17 cellular contexts compared by ENCODE assay signal in the genomic region with DNA sequence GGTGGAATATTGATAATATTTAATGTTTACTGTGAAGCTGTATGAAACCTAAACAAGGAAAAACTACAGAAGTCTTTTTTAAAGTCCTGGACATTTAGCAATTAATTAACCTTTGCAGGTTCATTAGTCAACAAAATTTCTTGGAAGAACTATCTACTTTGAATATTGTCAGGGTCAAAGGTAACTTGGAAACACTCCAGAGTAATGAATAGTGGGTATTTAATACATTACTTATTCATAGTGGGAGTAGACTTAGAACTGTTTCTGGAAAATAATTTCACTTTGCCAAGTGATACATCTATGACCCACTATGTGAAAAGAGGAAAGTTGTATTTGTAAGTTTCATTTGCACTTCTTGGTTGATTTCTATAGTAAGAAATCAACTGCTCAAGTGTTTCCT.
A peak's percentile ranks its signal among the peaks of the same experiment; 100 is the strongest.
DNase-seq lines count a peak whose midpoint lies in the region; ATAC-seq, FAIRE-seq and TF ChIP-seq lines count a peak whose summit lies in the region.
"Had no signal": no experiment of that assay in that cellular context is flagged by ENCODE, and none has a peak within 500 bp of the region (broad histone marks: within the 10 kb centered on the region; RNA-seq: fewer than 3 reads in every experiment).

No MANE protein-coding gene starts in this region.

- TF ChIP-seq POLR2A in HepG2 (IDR thresholded peaks at IDR 0.05; ENCODE audit: insufficient read depth in 1 of 2, low read depth in 2 of 2, low read length in 2 of 2) (no peak), adrenal gland (IDR thresholded peaks at IDR 0.05) (no peak), stomach (IDR thresholded peaks at IDR 0.05) (no peak)

- DNase-seq in HepG2 (ENCODE audit: low spot score) (no peak), kidney tubule cell (ENCODE audit: low spot score) (peak; percentile 36), renal cortical epithelial cell (ENCODE audit: low read depth) (peak; percentile 82), adrenal gland (no peak), stomach (no peak), NCI-H446 treated with DMSO at 0.1 percent for 48 hours (lab: John Stamatoyannopoulos, UW) (no peak)
- DNase-seq: 8988T; CD4-positive, alpha-beta memory T cell; DMS153; DMS79; GDM1; H9 had no signal

- TF ChIP-seq EP300 in HepG2 (IDR thresholded peaks at IDR 0.05; ENCODE audit: low read depth in 2 of 2, low read length in 2 of 2) (no peak), HepG2 (CRISPR knock-in tag; IDR thresholded peaks at IDR 0.05; ENCODE audit: borderline replicate concordance) (no peak), stomach (IDR thresholded peaks at IDR 0.05) (no peak)

- peak; percentile 20 to 56 for TF ChIP-seq RAD21 in liver (IDR thresholded peaks at IDR 0.05)
- no peak for TF ChIP-seq RAD21 in HepG2 (CRISPR knock-in tag; IDR thresholded peaks at IDR 0.05)

- no peak for FAIRE-seq in HepG2 (lab: Jason Lieb, UNC)
- FAIRE-seq: GM12892, GM18507, H1 had no signal

- no peak overlapping the region for H3K4me2 ChIP-seq in HepG2 (ENCODE audit: low read depth, low read length)
- H3K4me2 ChIP-seq: BLaER1 had no signal

- no peaks in the 10 kb centered on the region for H4K20me1 ChIP-seq in HepG2 (ENCODE audit: insufficient read depth, low read length)
- H4K20me1 ChIP-seq: BLaER1 had no signal

- no peak overlapping the region for H3K4me3 ChIP-seq in liver (ENCODE audit: low read depth in 1 of 3, low read length in 3 of 3)
- no peak overlapping the region for H3K4me3 ChIP-seq in HepG2 (replicated peaks in 1 of 3; ENCODE audit: insufficient read depth in 1 of 3, low read depth in 2 of 3, low read length in 3 of 3)
- H3K4me3 ChIP-seq in adrenal gland = no peak overlapping the region
- H3K4me3 ChIP-seq in stomach = no peak overlapping the region
- H3K4me3 ChIP-seq: BLaER1 had no signal

- no peak overlapping the region for H3K9ac ChIP-seq in liver (ENCODE audit: low read depth in 1 of 2, low read length in 2 of 2)
- H3K9ac ChIP-seq in HepG2 (ENCODE audit: insufficient read depth, low read depth, low read length) = no peak overlapping the region
- H3K9ac ChIP-seq: BLaER1 had no signal

- ATAC-seq in HepG2 = no peak

- H3K27ac ChIP-seq in liver (ENCODE audit: low read depth in 1 of 2, low read length in 2 of 2) = peak overlapping the region; percentile 61 to 67
- no peak overlapping the region for H3K27ac ChIP-seq in HepG2 (ENCODE audit: extremely low read length, insufficient read depth, low read length)
- no peak overlapping the region for H3K27ac ChIP-seq in adrenal gland
- H3K27ac ChIP-seq in stomach = no peak overlapping the region
- H3K27ac ChIP-seq: BLaER1 had no signal

- no peaks in the 10 kb centered on the region for H3K27me3 ChIP-seq in liver (ENCODE audit: control insufficient read depth in 4 of 4, insufficient read depth in 4 of 4, low read length in 3 of 4)
- no peaks in the 10 kb centered on the region for H3K27me3 ChIP-seq in HepG2 (ENCODE audit: control insufficient read depth in 1 of 2, insufficient read depth in 2 of 2, low read length in 2 of 2)
- no peaks in the 10 kb centered on the region for H3K27me3 ChIP-seq in adrenal gland
- H3K27me3 ChIP-seq in stomach = no peaks in the 10 kb centered on the region
- H3K27me3 ChIP-seq: BLaER1 had no signal

- BruUV-seq in HepG2 (replicated peaks; lab: Mats Ljungman, UMichigan) = no TSS peak

- peaks cover 3 to 30% (median 7%) of the 10 kb centered on the region in 4 donors for H3K4me1 ChIP-seq in liver (ENCODE audit: control insufficient read depth in 4 of 4, insufficient read depth in 4 of 4, low read length in 3 of 4)
- H3K4me1 ChIP-seq in HepG2 (ENCODE audit: insufficient read depth, low read length) = peaks cover 4% of the 10 kb centered on the region; the same call in 1 of the 2 replicates
- no peaks in the 10 kb centered on the region for H3K4me1 ChIP-seq in adrenal gland (replicated peaks in 1 of 2)
- H3K4me1 ChIP-seq in stomach = no peaks in the 10 kb centered on the region

- H2AFZ ChIP-seq in HepG2 (ENCODE audit: low read length) = no peak overlapping the region

- in situ Hi-C loops in HepG2 (cut with HindIII; ENCODE audit: extremely low pct_ligation_motif_present, low pct_unique_long_range_greater_than_20kb) = no loop called here

- intact Hi-C loops in HepG2 (cut with micrococcal nuclease; ENCODE audit: unreplicated experiment) (no loop called here), adrenal gland (cut with DNase I) (no loop called here), stomach (cut with DNase I; ENCODE audit: low total_unique reads) (no loop called here)

- no peak for TF ChIP-seq CTCF in liver (IDR thresholded peaks at IDR 0.05; ENCODE audit: low read depth, low read length, missing input control)
- TF ChIP-seq CTCF in HepG2 (CRISPR knock-in tag; IDR thresholded peaks at IDR 0.05) = no peak
- no peak for TF ChIP-seq CTCF in adrenal gland (IDR thresholded peaks at IDR 0.05)
- TF ChIP-seq CTCF in stomach (IDR thresholded peaks at IDR 0.05) = no peak

- peaks cover 0 to 6% (median 0%) of the 10 kb centered on the region in 4 donors for H3K9me3 ChIP-seq in liver (ENCODE audit: control insufficient read depth in 4 of 4, low read length in 3 of 4)
- peaks cover 55% of the 10 kb centered on the region for H3K9me3 ChIP-seq in HepG2 (ENCODE audit: low read length)
- no peaks in the 10 kb centered on the region for H3K9me3 ChIP-seq in adrenal gland (replicated peaks in 1 of 3)
- peaks cover 0 to 11% (median 8%) of the 10 kb centered on the region in 4 donors for H3K9me3 ChIP-seq in stomach
- H3K9me3 ChIP-seq: BLaER1 had no signal

- POLR2A ChIA-PET in HepG2 (lab: Yijun Ruan, JAX) = no interaction called here

- CTCF ChIA-PET in HepG2 (lab: Yijun Ruan, JAX; ENCODE audit: low intra/inter-chr PET ratio, low total read pairs) = no interaction called here

- H3K36me3 ChIP-seq in liver (ENCODE audit: control insufficient read depth in 4 of 4, insufficient read depth in 3 of 4, low read depth in 1 of 4, low read length in 3 of 4) (no peaks in the 10 kb centered on the region), HepG2 (replicated peaks in 1 of 2; ENCODE audit: control insufficient read depth in 1 of 2, insufficient read depth in 2 of 2, low read length in 2 of 2) (no peaks in the 10 kb centered on the region), adrenal gland (replicated peaks in 1 of 2) (no peaks in the 10 kb centered on the region), stomach (no peaks in the 10 kb centered on the region)
- H3K36me3 ChIP-seq: BLaER1 had no signal

- no peaks in the 10 kb centered on the region for H3K79me2 ChIP-seq in HepG2 (ENCODE audit: insufficient read depth, low read length)

TF ChIP-seq in liver, 16 proteins besides CTCF, POLR2A, EP300 and RAD21 (continues in another document):
- TF ChIP-seq FOXA1 (IDR thresholded peaks at IDR 0.05) (no peak), JUND (IDR thresholded peaks at IDR 0.05) (peak; percentile 28 to 66), TAF1 (conservative IDR thresholded peaks at IDR 0.05) (no peak)
- TF ChIP-seq, protein P1, sequence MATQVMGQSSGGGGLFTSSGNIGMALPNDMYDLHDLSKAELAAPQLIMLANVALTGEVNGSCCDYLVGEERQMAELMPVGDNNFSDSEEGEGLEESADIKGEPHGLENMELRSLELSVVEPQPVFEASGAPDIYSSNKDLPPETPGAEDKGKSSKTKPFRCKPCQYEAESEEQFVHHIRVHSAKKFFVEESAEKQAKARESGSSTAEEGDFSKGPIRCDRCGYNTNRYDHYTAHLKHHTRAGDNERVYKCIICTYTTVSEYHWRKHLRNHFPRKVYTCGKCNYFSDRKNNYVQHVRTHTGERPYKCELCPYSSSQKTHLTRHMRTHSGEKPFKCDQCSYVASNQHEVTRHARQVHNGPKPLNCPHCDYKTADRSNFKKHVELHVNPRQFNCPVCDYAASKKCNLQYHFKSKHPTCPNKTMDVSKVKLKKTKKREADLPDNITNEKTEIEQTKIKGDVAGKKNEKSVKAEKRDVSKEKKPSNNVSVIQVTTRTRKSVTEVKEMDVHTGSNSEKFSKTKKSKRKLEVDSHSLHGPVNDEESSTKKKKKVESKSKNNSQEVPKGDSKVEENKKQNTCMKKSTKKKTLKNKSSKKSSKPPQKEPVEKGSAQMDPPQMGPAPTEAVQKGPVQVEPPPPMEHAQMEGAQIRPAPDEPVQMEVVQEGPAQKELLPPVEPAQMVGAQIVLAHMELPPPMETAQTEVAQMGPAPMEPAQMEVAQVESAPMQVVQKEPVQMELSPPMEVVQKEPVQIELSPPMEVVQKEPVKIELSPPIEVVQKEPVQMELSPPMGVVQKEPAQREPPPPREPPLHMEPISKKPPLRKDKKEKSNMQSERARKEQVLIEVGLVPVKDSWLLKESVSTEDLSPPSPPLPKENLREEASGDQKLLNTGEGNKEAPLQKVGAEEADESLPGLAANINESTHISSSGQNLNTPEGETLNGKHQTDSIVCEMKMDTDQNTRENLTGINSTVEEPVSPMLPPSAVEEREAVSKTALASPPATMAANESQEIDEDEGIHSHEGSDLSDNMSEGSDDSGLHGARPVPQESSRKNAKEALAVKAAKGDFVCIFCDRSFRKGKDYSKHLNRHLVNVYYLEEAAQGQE (IDR thresholded peaks at IDR 0.05) = no peak

TF ChIP-seq in HepG2, 621 proteins besides CTCF, POLR2A, EP300 and RAD21:
- TF ChIP-seq ZNF670 (CRISPR knock-in tag; IDR thresholded peaks at IDR 0.05; ENCODE audit: borderline replicate concordance) (no peak), HNF4A (CRISPR knock-in tag; IDR thresholded peaks at IDR 0.05) (no peak), TCF7 (IDR thresholded peaks at IDR 0.05; ENCODE audit: low read depth) (no peak), ELF3 (CRISPR knock-in tag; IDR thresholded peaks at IDR 0.05) (no peak), ZFAT (CRISPR knock-in tag; conservative IDR thresholded peaks at IDR 0.05) (no peak), ZNF367 (CRISPR knock-in tag; IDR thresholded peaks at IDR 0.05; ENCODE audit: borderline replicate concordance) (no peak)
- TF ChIP-seq, protein P2, sequence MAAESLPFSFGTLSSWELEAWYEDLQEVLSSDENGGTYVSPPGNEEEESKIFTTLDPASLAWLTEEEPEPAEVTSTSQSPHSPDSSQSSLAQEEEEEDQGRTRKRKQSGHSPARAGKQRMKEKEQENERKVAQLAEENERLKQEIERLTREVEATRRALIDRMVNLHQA (CRISPR knock-in tag; IDR thresholded peaks at IDR 0.05) = no peak
TF ChIP-seq in HepG2: peak in this region for 0.

Comparison
In these comparisons a context has a peak if more than half of its experiments do, and no peak if none do; other contexts are left out.
1. H3K27ac ChIP-seq: peak in liver (2 of 2); none in HepG2 (single experiment), adrenal gland (0 of 5) and stomach (0 of 5).
2. DNase-seq: peak in kidney tubule cell (single experiment) and renal cortical epithelial cell (single experiment); none in HepG2 (single experiment), adrenal gland (0 of 7), stomach (single experiment) and NCI-H446 treated with DMSO at 0.1 percent for 48 hours (single experiment).